ENCODE assay signal across 8 cellular contexts in genomic region chr5:129094087-129094923, GRCh38. TPM values are rescaled to one million over a fixed set of nuclear protein-coding genes. Genes with fewer than 3 reads are reported as not detected.
DNase-seq lines count a peak whose midpoint lies in the region; ATAC-seq and TF ChIP-seq lines count a peak whose summit lies in the region.

ISOC1 (plus strand) TSS chr5:129094749; CDS start chr5:129094767, 18 bp downstream.

- H3K4me1 ChIP-seq in adrenal gland (replicated peaks in 1 of 2) (peaks cover 4 to 27% of the 10 kb centered on the region in 2 donors), heart right ventricle (peaks cover 0 to 50% (median 37%) of the 10 kb centered on the region in 9 donors), upper lobe of right lung (peaks cover 11% of the 10 kb centered on the region)

- H3K4me3 ChIP-seq in adrenal gland (peak within 1 kb of the TSS; percentile 40 to 71 (median 62)), heart right ventricle (peak within 1 kb of the TSS; percentile 75 to 97 (median 92)), upper lobe of right lung (peak within 1 kb of the TSS; percentile 83)

- H3K27ac Mint-ChIP-seq in progenitor cell of endocrine pancreas, result peak within 1 kb of the TSS; percentile 90

- peaks cover 15% of the 10 kb centered on the region for H3K4me1 Mint-ChIP-seq in progenitor cell of endocrine pancreas (ENCODE audit: low read depth)

- H3K27ac ChIP-seq in adrenal gland, result peak within 1 kb of the TSS in 4 of 5 donors; percentile 73 to 89 (median 79)
- peak within 1 kb of the TSS; percentile 73 to 95 (median 92) for H3K27ac ChIP-seq in heart right ventricle
- peak within 1 kb of the TSS; percentile 87 for H3K27ac ChIP-seq in upper lobe of right lung

- intact Hi-C loops in adrenal gland (cut with DNase I) (no loop called here), heart right ventricle (cut with DNase I) (loop anchor here in 3 of 10 donors (10.0 kb wide), 2 partner anchors 180 to 560 kb away; partner anchors contain the start of gene FBN2 (in 1 of the 3)), upper lobe of right lung (cut with DNase I) (no loop called here)

- TF ChIP-seq CTCF in adrenal gland (IDR thresholded peaks at IDR 0.05), result peak in 2 of 6 experiments; percentile 9 to 20
- peak in 2 of 9 donors; percentile 18 to 23 for TF ChIP-seq CTCF in heart right ventricle (IDR thresholded peaks at IDR 0.05)
- TF ChIP-seq CTCF in progenitor cell of endocrine pancreas (IDR thresholded peaks at IDR 0.05; ENCODE audit: unreplicated experiment), result no peak
- peak; percentile 23 for TF ChIP-seq CTCF in upper lobe of right lung (IDR thresholded peaks at IDR 0.05)

- TF ChIP-seq POLR2A in GM15510 (IDR thresholded peaks at IDR 0.05; ENCODE audit: borderline replicate concordance, extremely low read depth, insufficient read length) (peak; percentile 81), adrenal gland (IDR thresholded peaks at IDR 0.05) (peak; percentile 68 to 95)

- H3K36me3 ChIP-seq in adrenal gland (replicated peaks in 1 of 2) (no peaks in the 10 kb centered on the region), heart right ventricle (no peaks in the 10 kb centered on the region), upper lobe of right lung (no peaks in the 10 kb centered on the region)

- DNase-seq in NCI-H146 (lab: John Stamatoyannopoulos, UW), result peak; percentile 86
- peak; percentile 84 to 92 (median 86) for DNase-seq in T-helper 1 cell
- peak; percentile 91 to 94 (median 92) for DNase-seq in adrenal gland
- DNase-seq in heart right ventricle, result peak; percentile 91 to 95
- DNase-seq in progenitor cell of endocrine pancreas (ENCODE audit: low spot score, unreplicated experiment), result peak; percentile 89
- DNase-seq in upper lobe of right lung, result peak; percentile 97

- H3K27me3 ChIP-seq in adrenal gland (no peaks in the 10 kb centered on the region), heart right ventricle (no peaks in the 10 kb centered on the region), upper lobe of right lung (no peaks in the 10 kb centered on the region)

- 1 to 11% (median 1%) methylated on average over 2 to 87 of the region's 87 CpGs for WGBS in adrenal gland, 4 donors
- 0 to 1% methylated on average over 59 to 87 of the region's 87 CpGs for WGBS in heart right ventricle, 2 donors

- H3K9me3 Mint-ChIP-seq in progenitor cell of endocrine pancreas (ENCODE audit: low read depth), result no peaks in the 10 kb centered on the region

- H3K36me3 Mint-ChIP-seq in progenitor cell of endocrine pancreas (ENCODE audit: insufficient read depth), result no peaks in the 10 kb centered on the region

- peak; percentile 83 for ATAC-seq in HG02884 (IDR thresholded peaks at IDR 0.05; ENCODE audit: unreplicated experiment)
- ATAC-seq in heart right ventricle, result peak; percentile 92 to 98 (median 96)
- peak; percentile 98 for ATAC-seq in upper lobe of right lung

- H3K4me3 Mint-ChIP-seq in progenitor cell of endocrine pancreas (ENCODE audit: low read depth), result peak within 1 kb of the TSS; percentile 87

- H3K9me3 ChIP-seq in adrenal gland (replicated peaks in 1 of 3) (no peaks in the 10 kb centered on the region), heart right ventricle (no peaks in the 10 kb centered on the region), upper lobe of right lung (no peaks in the 10 kb centered on the region)

- H3K27me3 Mint-ChIP-seq in progenitor cell of endocrine pancreas, result peaks cover 13% of the 10 kb centered on the region

RNA-seq across cellular contexts. Expression of gene ISOC1, which starts in this region (rescaled TPM):
- total RNA-seq in adrenal gland, result 10 to 100 TPM; 27.4 to 56.6 (median 39.2) TPM
- polyA plus RNA-seq in adrenal gland, result 10 to 100 TPM in 2 of 3 donors, 1 to 10 TPM in 1; 7.6 to 36.1 (median 17.9) TPM
- 100 to 1,000 TPM in 1 of 10 donors, 10 to 100 TPM in 9; 59.6 to 102 (median 81.0) TPM for total RNA-seq in heart right ventricle
- polyA plus RNA-seq in heart right ventricle, result 10 to 100 TPM; 30.4 to 40.3 TPM
- 29.4 and 31.5 TPM in 2 replicates for total RNA-seq in progenitor cell of endocrine pancreas
- total RNA-seq in upper lobe of right lung, result 22.0 TPM

Comparison
In these comparisons a context has a peak if more than half of its experiments do, and no peak if none do; other contexts are left out.
1. Peak in every context shown above with its lines: DNase-seq, ATAC-seq, H3K4me3 ChIP-seq and H3K27ac ChIP-seq.